13 cellular contexts compared by ENCODE assay signal in genomic region chr5:143055596-143056330, GRCh38.
DNase-seq lines count a peak whose midpoint lies in the region; FAIRE-seq and TF ChIP-seq lines count a peak whose summit lies in the region.
"Had no signal": no experiment of that assay in that cellular context is flagged by ENCODE, and none has a peak within 500 bp of the region (broad histone marks: within the 10 kb centered on the region; RNA-seq: fewer than 3 reads in every experiment).

No MANE protein-coding gene starts in this region.

- H2AFZ ChIP-seq in ACC112 (ENCODE audit: low read length, unreplicated experiment), result no peak overlapping the region

- H3K4me3 ChIP-seq in ACC112 (ENCODE audit: low read depth, low read length), result peak overlapping the region; percentile 38; the same call in 1 of the 2 replicates
- H3K4me3 ChIP-seq: BLaER1 treated with 17β-estradiol and CSF1 and Interleukin-3, amounts not matched to agents 10 nM and 100 nM had no signal

- H3K36me3 Mint-ChIP-seq in activated T-helper 1 cell treated with anti-CD3 and anti-CD28 coated beads, Interleukin-12 subunit alpha, Interleukin-12 subunit beta, Interleukin-2, Interleukin-4 antibody, amounts not matched to agents 30 ng/mL and 10 ng/mL and 1 ng/mL, durations not matched to agents 14 hours and 24 hours and 36 hours (ENCODE audit: low read depth), result peaks cover 32% of the 10 kb centered on the region

- no peaks in the 10 kb centered on the region for H3K27me3 ChIP-seq in ACC112 (ENCODE audit: insufficient read depth, low read length)
- H3K27me3 ChIP-seq: BLaER1 treated with 17β-estradiol and CSF1 and Interleukin-3, amounts not matched to agents 10 nM and 100 nM had no signal

- no peaks in the 10 kb centered on the region for H3K27me3 Mint-ChIP-seq in activated T-helper 1 cell treated with anti-CD3 and anti-CD28 coated beads, Interleukin-12 subunit alpha, Interleukin-12 subunit beta, Interleukin-2, Interleukin-4 antibody, amounts not matched to agents 30 ng/mL and 10 ng/mL and 1 ng/mL, durations not matched to agents 14 hours and 24 hours and 36 hours (ENCODE audit: insufficient read depth)

- H3K27ac ChIP-seq in ACC112 (ENCODE audit: low read depth, low read length), result peak overlapping the region; percentile 85

- H3K36me3 ChIP-seq in ACC112 (ENCODE audit: insufficient read depth, low read length), result no peaks in the 10 kb centered on the region

- H3K4me3 Mint-ChIP-seq in activated T-helper 1 cell treated with anti-CD3 and anti-CD28 coated beads, Interleukin-12 subunit alpha, Interleukin-12 subunit beta, Interleukin-2, Interleukin-4 antibody, amounts not matched to agents 30 ng/mL and 10 ng/mL and 1 ng/mL, durations not matched to agents 14 hours and 24 hours and 36 hours, result peak overlapping the region; percentile 29

- H3K79me2 ChIP-seq in ACC112 (ENCODE audit: control insufficient read depth, insufficient read depth, low read length, unreplicated experiment), result no peaks in the 10 kb centered on the region

- no peak for TF ChIP-seq POLR2A in GM12891 (IDR thresholded peaks at IDR 0.05; ENCODE audit: low read depth, low read length)

- DNase-seq in GM12891 (ENCODE audit: insufficient read length, low spot score) (no peak), fibroblast of peridontal ligament (ENCODE audit: extremely low read depth) (peak; percentile 51), OCI-M1 (lab: John Stamatoyannopoulos, UW) (no peak), NCI-H1105 treated with DMSO at 0.1 percent for 48 hours (lab: John Stamatoyannopoulos, UW) (no peak), NCI-H1417 (lab: John Stamatoyannopoulos, UW) (no peak), NOMO-1 treated with DMSO at 0.1 percent for 48 hours (lab: John Stamatoyannopoulos, UW; ENCODE audit: unreplicated experiment) (no peak)
- DNase-seq in activated T-helper 1 cell treated with anti-CD3 and anti-CD28 coated beads, Interleukin-12 subunit alpha, Interleukin-12 subunit beta, Interleukin-2, Interleukin-4 antibody, amounts not matched to agents 30 ng/mL and 10 ng/mL and 1 ng/mL, durations not matched to agents 14 hours and 24 hours and 36 hours (ENCODE audit: low spot score), result no peak
- DNase-seq: activated CD4-positive, alpha-beta T cell treated with anti-CD3 and anti-CD28 coated beads for 1 hour; effector CD8-positive, alpha-beta T cell; kidney glomerular epithelial cell; retina had no signal

- peaks cover 83% of the 10 kb centered on the region for H3K4me1 Mint-ChIP-seq in activated T-helper 1 cell treated with anti-CD3 and anti-CD28 coated beads, Interleukin-12 subunit alpha, Interleukin-12 subunit beta, Interleukin-2, Interleukin-4 antibody, amounts not matched to agents 30 ng/mL and 10 ng/mL and 1 ng/mL, durations not matched to agents 14 hours and 24 hours and 36 hours (ENCODE audit: low read depth)

- H3K9me3 Mint-ChIP-seq in activated T-helper 1 cell treated with anti-CD3 and anti-CD28 coated beads, Interleukin-12 subunit alpha, Interleukin-12 subunit beta, Interleukin-2, Interleukin-4 antibody, amounts not matched to agents 30 ng/mL and 10 ng/mL and 1 ng/mL, durations not matched to agents 14 hours and 24 hours and 36 hours, result no peaks in the 10 kb centered on the region

- peak overlapping the region; percentile 97 for H3K27ac Mint-ChIP-seq in activated T-helper 1 cell treated with anti-CD3 and anti-CD28 coated beads, Interleukin-12 subunit alpha, Interleukin-12 subunit beta, Interleukin-2, Interleukin-4 antibody, amounts not matched to agents 30 ng/mL and 10 ng/mL and 1 ng/mL, durations not matched to agents 14 hours and 24 hours and 36 hours

- intact Hi-C loops in activated T-helper 1 cell treated with anti-CD3 and anti-CD28 coated beads, Interleukin-12 subunit alpha, Interleukin-12 subunit beta, Interleukin-2, Interleukin-4 antibody, amounts not matched to agents 30 ng/mL and 10 ng/mL and 1 ng/mL, durations not matched to agents 14 hours and 24 hours and 36 hours (cut with micrococcal nuclease), result loop anchor here (1.0 to 10.0 kb wide), 16 partner anchors 11 to 1132 kb away; no protein-coding TSS in a partner anchor

- H3K4me1 ChIP-seq in ACC112 (ENCODE audit: control insufficient read depth, insufficient read depth, low read length, unreplicated experiment), result peaks cover 86% of the 10 kb centered on the region

- FAIRE-seq in GM12891 (lab: Jason Lieb, UNC), result peak; percentile 54

TF ChIP-seq in GM12891, 5 proteins besides CTCF, POLR2A, EP300 and RAD21:
- TF ChIP-seq SPI1 (IDR thresholded peaks at IDR 0.05; ENCODE audit: low read depth, low read length), result no peak
- no peak for TF ChIP-seq PAX5 (IDR thresholded peaks at IDR 0.05; ENCODE audit: insufficient read depth, low read length, severe bottlenecking)
- no peak for TF ChIP-seq POLR2AphosphoS5 (IDR thresholded peaks at IDR 0.05; ENCODE audit: low read depth, low read length)
- no peak for TF ChIP-seq POU2F2 (IDR thresholded peaks at IDR 0.05; ENCODE audit: low read depth, low read length)
- no peak for TF ChIP-seq TAF1 (IDR thresholded peaks at IDR 0.05; ENCODE audit: low read depth, low read length)
